Comparison of ENCODE assay signal across 8 cellular contexts in genomic region chr1:45340816-45341215, GRCh38. TPM values are rescaled to one million over a fixed set of nuclear protein-coding genes. Genes with fewer than 3 reads are reported as not detected.
DNase-seq lines count a peak whose midpoint lies in the region; ATAC-seq, FAIRE-seq and TF ChIP-seq lines count a peak whose summit lies in the region.

No MANE protein-coding gene starts in this region.

- TF ChIP-seq CTCF in HFF-Myc (IDR thresholded peaks at IDR 0.05; ENCODE audit: low read depth, low read length, missing control alignments) (no peak), activated B cell treated with CpG ODN at 0.5 μM for 24 hours (IDR thresholded peaks at IDR 0.05) (no peak), hepatocyte (IDR thresholded peaks at IDR 0.05; ENCODE audit: poor library complexity) (no peak), smooth muscle cell (IDR thresholded peaks at IDR 0.05; ENCODE audit: borderline replicate concordance, insufficient read depth, poor library complexity, severe bottlenecking) (no peak)

- H3K27ac ChIP-seq in BLaER1 (peak overlapping the region; percentile 97), hepatocyte (peak overlapping the region; percentile 97), smooth muscle cell (ENCODE audit: low read depth) (peak overlapping the region; percentile 78)

- peak overlapping the region; percentile 99 for H3K27ac Mint-ChIP-seq in activated B cell treated with CpG ODN at 0.5 μM for 24 hours

- intact Hi-C loops in activated B cell treated with CpG ODN at 0.5 μM for 24 hours (cut with micrococcal nuclease) = loop anchor here (1.0 to 2.0 kb wide), 8 partner anchors 38 to 610 kb away; partner anchors contain the start of genes CCDC163, EIF2B3, GPBP1L1 and MMACHC

- H2AFZ ChIP-seq in hepatocyte (no peak overlapping the region), smooth muscle cell (ENCODE audit: low read depth) (peak overlapping the region; percentile 80)

- ATAC-seq in activated B cell treated with CpG ODN at 0.5 μM for 24 hours (ENCODE audit: low read depth) (no peak), GM21381 (IDR thresholded peaks at IDR 0.05; ENCODE audit: unreplicated experiment) (no peak)

- WGBS in hepatocyte (ENCODE audit: low lambda C conversion rate, missing lambda C conversion rate) = 43% methylated on average over 6 of the region's 6 CpGs
- WGBS in smooth muscle cell (ENCODE audit: low lambda C conversion rate) = 52% methylated on average over 6 of the region's 6 CpGs

- H3K27me3 Mint-ChIP-seq in activated B cell treated with CpG ODN at 0.5 μM for 24 hours = no peaks in the 10 kb centered on the region

- FAIRE-seq in GM19239 (lab: Jason Lieb, UNC) = no peak

- no peaks in the 10 kb centered on the region for H3K9me2 ChIP-seq in hepatocyte (replicated peaks; ENCODE audit: insufficient read depth)

- H3K4me3 Mint-ChIP-seq in activated B cell treated with CpG ODN at 0.5 μM for 24 hours = peak overlapping the region; percentile 100

- CTCF ChIA-PET in activated B cell treated with CpG ODN at 0.5 μM for 24 hours (lab: Charles Lee) = interaction anchor here (1.0 to 3.1 kb wide), 9 partner anchors 8 to 327 kb away, joined by 3 to 14 read pairs (median 7); partner anchors contain the start of genes CCDC163 and MMACHC

- DNase-seq in HFF-Myc (ENCODE audit: extremely low read depth, low read depth) (no peak), activated B cell treated with CpG ODN at 0.5 μM for 24 hours (no peak), hepatocyte (ENCODE audit: low spot score) (peak; percentile 25), smooth muscle cell (lab: John Stamatoyannopoulos, UW; ENCODE audit: unreplicated experiment) (no peak), GM19239 (ENCODE audit: insufficient read length, low spot score) (no peak)
- DNase-seq in stimulated activated naive CD4-positive, alpha-beta T cell treated with Interleukin-2 at 50 U/mL for 16 hours (lab: John Stamatoyannopoulos, UW) = no peak

- POLR2A ChIA-PET in activated B cell treated with CpG ODN at 0.5 μM for 24 hours (lab: Charles Lee) = interaction anchor here (0.7 to 5.6 kb wide), 24 partner anchors 9 to 619 kb away, joined by 3 to 217 read pairs (median 14); partner anchors contain the start of genes CCDC163, HECTD3, HPDL and MMACHC

- H3K4me2 ChIP-seq in BLaER1 (peak overlapping the region; percentile 83), hepatocyte (peak overlapping the region; percentile 89), smooth muscle cell (peak overlapping the region; percentile 89)

- H3F3A ChIP-seq in smooth muscle cell (ENCODE audit: low read depth) = no peaks in the 10 kb centered on the region

- H3K27me3 ChIP-seq in BLaER1 (no peaks in the 10 kb centered on the region), hepatocyte (no peaks in the 10 kb centered on the region), smooth muscle cell (ENCODE audit: low read depth) (no peaks in the 10 kb centered on the region)

- H3K4me3 ChIP-seq in BLaER1 (peak overlapping the region; percentile 82), HFF-Myc (replicated peaks; ENCODE audit: low read depth, low read length) (peak overlapping the region; percentile 68), hepatocyte (peak overlapping the region; percentile 63), smooth muscle cell (peak overlapping the region; percentile 72)

- H3K36me3 Mint-ChIP-seq in activated B cell treated with CpG ODN at 0.5 μM for 24 hours (ENCODE audit: low read depth) = peaks cover 53% of the 10 kb centered on the region

- H3K9me3 ChIP-seq in BLaER1 = no peaks in the 10 kb centered on the region
- no peaks in the 10 kb centered on the region for H3K9me3 ChIP-seq in hepatocyte (ENCODE audit: low read depth)
- no peaks in the 10 kb centered on the region for H3K9me3 ChIP-seq in smooth muscle cell (replicated peaks; ENCODE audit: low read depth)

- peaks cover 44% of the 10 kb centered on the region for H3K4me1 ChIP-seq in BLaER1
- peaks cover 25% of the 10 kb centered on the region for H3K4me1 ChIP-seq in hepatocyte (ENCODE audit: insufficient read depth)
- H3K4me1 ChIP-seq in smooth muscle cell (ENCODE audit: low read depth) = peaks cover 13% of the 10 kb centered on the region

- H4K20me1 ChIP-seq in BLaER1 (no peaks in the 10 kb centered on the region), hepatocyte (ENCODE audit: insufficient read depth, poor library complexity, severe bottlenecking) (no peaks in the 10 kb centered on the region), smooth muscle cell (ENCODE audit: low read depth) (no peaks in the 10 kb centered on the region)

- peaks cover 43% of the 10 kb centered on the region for H3K36me3 ChIP-seq in BLaER1
- H3K36me3 ChIP-seq in hepatocyte (replicated peaks; ENCODE audit: insufficient read depth, low read depth) = no peaks in the 10 kb centered on the region
- H3K36me3 ChIP-seq in smooth muscle cell (ENCODE audit: low read depth) = no peaks in the 10 kb centered on the region

- H3K79me2 ChIP-seq in hepatocyte (peaks cover 40% of the 10 kb centered on the region), smooth muscle cell (ENCODE audit: low read depth) (peaks cover 6% of the 10 kb centered on the region)

- H3K4me1 Mint-ChIP-seq in activated B cell treated with CpG ODN at 0.5 μM for 24 hours = peaks cover 39% of the 10 kb centered on the region

- no peaks in the 10 kb centered on the region for H3K9me3 Mint-ChIP-seq in activated B cell treated with CpG ODN at 0.5 μM for 24 hours

- H3K9ac ChIP-seq in BLaER1 (peak overlapping the region; percentile 97), smooth muscle cell (ENCODE audit: low read depth) (peak overlapping the region; percentile 57)

RNA-seq across cellular contexts. Expression of gene MUTYH, which starts 0.6 kb away (rescaled TPM):
- 61.0 and 63.0 TPM in 2 replicates for total RNA-seq in activated B cell treated with CpG ODN at 0.5 μM for 24 hours
- 16.6 and 23.5 TPM in 2 replicates for total RNA-seq in hepatocyte
- 24.9 and 29.6 TPM in 2 replicates for polyA plus RNA-seq in hepatocyte
- 12.1 and 13.5 TPM in 2 replicates for total RNA-seq in smooth muscle cell
- 16.5 and 17.4 TPM in 2 replicates for polyA plus RNA-seq in smooth muscle cell

RNA-seq across cellular contexts. Expression of gene TOE1, which starts 0.8 kb away (rescaled TPM):
- total RNA-seq in activated B cell treated with CpG ODN at 0.5 μM for 24 hours (24.6 and 25.3 TPM in 2 replicates), hepatocyte (10.4 and 10.6 TPM in 2 replicates), smooth muscle cell (3.2 and 3.3 TPM in 2 replicates)
- polyA plus RNA-seq in hepatocyte (12.2 and 17.4 TPM in 2 replicates), smooth muscle cell (2.8 and 3.3 TPM in 2 replicates)

RNA-seq across cellular contexts. Expression of gene HPDL, which starts 14.1 kb away (rescaled TPM):
- total RNA-seq in activated B cell treated with CpG ODN at 0.5 μM for 24 hours (3.7 and 4.3 TPM in 2 replicates), hepatocyte (3.9 and 6.2 TPM in 2 replicates), smooth muscle cell (not detected in 2 replicates)
- polyA plus RNA-seq in hepatocyte (5.1 and 5.8 TPM in 2 replicates), smooth muscle cell (0.96 and 0.98 TPM in 2 replicates)
